Comparison of ENCODE assay signal across 11 cellular contexts in the genomic region with DNA sequence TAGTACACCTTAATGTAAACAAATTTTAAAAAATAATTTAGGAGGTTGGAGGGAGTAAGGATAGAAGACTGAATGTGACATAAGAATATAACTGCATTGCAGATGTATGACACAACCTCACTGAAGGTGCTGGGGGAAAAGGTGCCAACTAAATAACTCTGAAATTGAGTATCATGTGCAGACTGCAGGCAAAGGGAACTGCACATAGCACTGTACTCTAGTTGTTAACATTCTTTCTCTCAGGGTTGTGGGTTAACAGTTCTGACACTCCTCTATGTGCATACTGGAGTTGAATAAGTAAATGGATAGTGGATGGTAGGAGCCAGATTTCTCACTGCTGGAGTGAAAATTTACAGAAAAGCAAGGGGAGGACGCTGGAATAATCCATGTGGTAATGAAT.
"Had no signal": no experiment of that assay in that cellular context is flagged by ENCODE, and none has a peak within 500 bp of the region (broad histone marks: within the 10 kb centered on the region; RNA-seq: fewer than 3 reads in every experiment).

No MANE protein-coding gene starts in this region.

- H3K27ac ChIP-seq: GM23248 had no signal

- H3K4me1 ChIP-seq: HAP-1 had no signal

- ATAC-seq: GM23338, HCT116 had no signal

- FAIRE-seq: H1, H54 had no signal

- H2AFZ ChIP-seq: GM23248, GM23338 had no signal

- H3K4me3 ChIP-seq: GM23248, GM23338, HAP-1 had no signal

- H3K36me3 ChIP-seq: HAP-1 had no signal

- DNase-seq: GM23248, GOT3, H7, H9, HCEC 1CT, HFFc6 had no signal

- H3K9ac ChIP-seq: GM23248 had no signal

- H3K4me2 ChIP-seq: GM23338 had no signal
